ENCODE assay signal across 22 cellular contexts in the genomic region with DNA sequence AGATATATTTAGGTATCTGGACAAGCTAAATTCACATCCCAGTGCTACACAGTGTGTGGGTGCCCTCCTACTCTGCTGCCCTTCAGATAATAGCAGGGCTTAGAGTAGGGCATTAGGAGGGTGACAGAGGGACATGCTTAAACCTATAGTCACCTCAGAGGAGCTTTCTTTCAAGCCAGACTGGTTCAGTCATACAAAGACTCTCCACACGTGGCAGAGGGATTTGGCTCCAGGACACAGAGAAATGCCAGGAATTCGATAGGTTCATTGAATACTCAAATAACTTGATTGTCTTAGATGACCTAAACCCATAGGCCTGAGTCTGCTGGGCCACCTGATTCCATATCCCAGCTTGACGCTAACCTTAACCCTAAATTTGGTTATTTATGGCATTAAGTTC.
DNase-seq lines count a peak whose midpoint lies in the region; FAIRE-seq and TF ChIP-seq lines count a peak whose summit lies in the region.
"Had no signal": no experiment of that assay in that cellular context is flagged by ENCODE, and none has a peak within 500 bp of the region (broad histone marks: within the 10 kb centered on the region; RNA-seq: fewer than 3 reads in every experiment).

No MANE protein-coding gene starts in this region.

- H3K79me1 ChIP-seq in H1 (ENCODE audit: low read depth, low read length) (no peaks in the 10 kb centered on the region), trophoblast cell (ENCODE audit: low read length) (peaks cover 2% of the 10 kb centered on the region)

- no peak for FAIRE-seq in H1 (lab: Jason Lieb, UNC)
- FAIRE-seq: A204.1, D721Med, G401.6, GM12891, H54, K562 had no signal

- H3K36me3 ChIP-seq in H1 (ENCODE audit: control insufficient read depth in 2 of 4, insufficient read depth in 4 of 4, low read length in 3 of 4) (no peaks in the 10 kb centered on the region), trophoblast cell (ENCODE audit: control insufficient read depth in 1 of 2, insufficient read depth in 2 of 2, low read length in 2 of 2) (no peaks in the 10 kb centered on the region)
- H3K36me3 ChIP-seq: BE2C had no signal

- H2BK15ac ChIP-seq in H1 (ENCODE audit: low read length): no peak overlapping the region

- H4K5ac ChIP-seq in H1 (ENCODE audit: insufficient read length, low read depth, low read length): no peak overlapping the region

- H3K27me3 ChIP-seq in H1 (replicated peaks in 1 of 4; ENCODE audit: control insufficient read depth in 3 of 4, extremely low read depth in 1 of 4, insufficient read depth in 3 of 4, low read length in 3 of 4) (peaks cover 0 to 1% (median 0%) of the 10 kb centered on the region in 4 experiments; a peak in 1 of 7 replicates), trophoblast cell (ENCODE audit: insufficient read depth, low read length) (no peaks in the 10 kb centered on the region)

- H3K4ac ChIP-seq in H1 (replicated peaks; ENCODE audit: insufficient read length, low read depth, low read length): no peak overlapping the region
- H3K4ac ChIP-seq in trophoblast cell (ENCODE audit: low read depth, low read length): no peak overlapping the region

- H2BK5ac ChIP-seq in H1 (ENCODE audit: low read depth, low read length) (no peak overlapping the region), trophoblast cell (ENCODE audit: low read depth, low read length, poor library complexity) (no peak overlapping the region)

- WGBS in H1 (ENCODE audit: extremely low coverage in 1 of 2, insufficient coverage in 1 of 2, insufficient read length in 1 of 2, insufficient replicate concordance in 2 of 2, low coverage in 1 of 2, low lambda C conversion rate in 2 of 2, missing lambda C conversion rate in 1 of 2), 2 experiments: 84% methylated on average over 3 of the region's 3 CpGs; no CpG with 5 or more reads in 1 of the 2 experiments
- WGBS in trophoblast cell (ENCODE audit: extremely low coverage, insufficient coverage, insufficient read length): no CpG with 5 or more reads among the region's 3 CpGs

- no peak for TF ChIP-seq EP300 in H1 (IDR thresholded peaks at IDR 0.05; ENCODE audit: borderline replicate concordance in 1 of 2, low read depth in 2 of 2, low read length in 2 of 2)

- H3K4me3 ChIP-seq in H1 (ENCODE audit: extremely low read depth in 1 of 4, insufficient read depth in 2 of 4, low read depth in 3 of 4, low read length in 4 of 4) (no peak overlapping the region), trophoblast cell (ENCODE audit: low read depth, low read length) (no peak overlapping the region)
- H3K4me3 ChIP-seq: K562 had no signal

- no peak overlapping the region for H3K18ac ChIP-seq in H1 (ENCODE audit: extremely low read depth, low read length)
- H3K18ac ChIP-seq in trophoblast cell (ENCODE audit: low read length): no peak overlapping the region

- peak; percentile 56 for DNase-seq in NCI-H82 (lab: John Stamatoyannopoulos, UW)
- DNase-seq in H1 (ENCODE audit: low read depth in 1 of 2, low spot score in 2 of 2): peak in 1 of 2 experiments; percentile 13
- peak; percentile 62 for DNase-seq in islet precursor cell
- DNase-seq in trophoblast cell: no peak
- no peak for DNase-seq in SW480 (ENCODE audit: low spot score)
- DNase-seq in effector CD8-positive, alpha-beta T cell (lab: John Stamatoyannopoulos, UW): no peak
- no peak for DNase-seq in hepatic stellate cell (ENCODE audit: low spot score)
- DNase-seq in activated CD4-positive, alpha-beta T cell treated with anti-CD3 and anti-CD28 coated beads for 4 hours: no peak
- DNase-seq: ACHN; BE2C; C1 segment of cervical spinal cord; Caco-2; CD4-positive, CD25-positive, alpha-beta regulatory T cell; CD8-positive, alpha-beta memory T cell; HCEC 1CT had no signal

- H2BK120ac ChIP-seq in H1 (replicated peaks; ENCODE audit: low read depth, low read length) (no peak overlapping the region), trophoblast cell (ENCODE audit: insufficient read depth, low read length, poor library complexity) (peak overlapping the region; percentile 13)

- H4K91ac ChIP-seq in H1 (replicated peaks; ENCODE audit: insufficient read length, low read length): no peak overlapping the region
- no peak overlapping the region for H4K91ac ChIP-seq in trophoblast cell (ENCODE audit: low read depth, low read length)

- H2BK20ac ChIP-seq in H1 (ENCODE audit: low read length): no peak overlapping the region

- no peak for TF ChIP-seq POLR2A in H1 (IDR thresholded peaks at IDR 0.05; ENCODE audit: control extremely low read depth in 1 of 2, low read depth in 2 of 2, low read length in 2 of 2)

- POLR2A ChIA-PET in H1 (lab: Charles Lee; ENCODE audit: partially characterized antibody): no interaction called here

- no peak for TF ChIP-seq RAD21 in H1 (IDR thresholded peaks at IDR 0.05 in 1 of 2, conservative IDR thresholded peaks at IDR 0.05 in 1 of 2; ENCODE audit: low read depth in 2 of 2, low read length in 2 of 2)

- H3K9ac ChIP-seq in H1 (replicated peaks in 1 of 4; ENCODE audit: extremely low read depth in 1 of 4, low read depth in 3 of 4, low read length in 3 of 4): no peak overlapping the region
- H3K9ac ChIP-seq in trophoblast cell (ENCODE audit: low read length): no peak overlapping the region

- H2AK5ac ChIP-seq in H1 (ENCODE audit: low read depth, low read length): no peak overlapping the region
- no peak overlapping the region for H2AK5ac ChIP-seq in trophoblast cell (ENCODE audit: low read length)

- H2AFZ ChIP-seq in H1 (ENCODE audit: low read length) (no peak overlapping the region), trophoblast cell (ENCODE audit: insufficient read depth, low read length, poor library complexity) (no peak overlapping the region)

- H3K4me2 ChIP-seq in H1 (ENCODE audit: insufficient read depth in 1 of 2, low read depth in 2 of 2, low read length in 2 of 2): no peak overlapping the region
- H3K4me2 ChIP-seq in trophoblast cell (ENCODE audit: low read length): no peak overlapping the region

- H4K20me1 ChIP-seq in H1 (replicated peaks in 1 of 2; ENCODE audit: control insufficient read depth in 1 of 2, insufficient read depth in 2 of 2, low read length in 2 of 2): no peaks in the 10 kb centered on the region

- H2BK12ac ChIP-seq in H1 (ENCODE audit: low read depth, low read length) (no peak overlapping the region; the same call in 1 of the 2 replicates), trophoblast cell (ENCODE audit: low read length) (no peak overlapping the region)

- H3K9me3 ChIP-seq in H1 (ENCODE audit: insufficient read depth in 2 of 2, low read depth in 1 of 2, low read length in 1 of 2): no peaks in the 10 kb centered on the region
- no peaks in the 10 kb centered on the region for H3K9me3 ChIP-seq in trophoblast cell (ENCODE audit: insufficient read depth, low read depth, low read length)
- H3K9me3 ChIP-seq: BE2C, Caco-2 had no signal

- TF ChIP-seq CTCF in H1 (IDR thresholded peaks at IDR 0.05; ENCODE audit: control extremely low read depth in 1 of 3, insufficient read depth in 1 of 3, low read depth in 1 of 3, low read length in 3 of 3): no peak

- CTCF ChIA-PET in H1 (lab: Charles Lee; ENCODE audit: partially characterized antibody): interaction anchor here (1.3 kb wide), 1 partner anchor 84 kb away, joined by 3 read pairs; no protein-coding TSS in a partner anchor

- H4K8ac ChIP-seq in H1 (ENCODE audit: extremely low read depth, insufficient read depth, low read length): no peak overlapping the region
- H4K8ac ChIP-seq in trophoblast cell (ENCODE audit: low read depth, low read length): peak overlapping the region; percentile 47

- H3K14ac ChIP-seq in H1 (ENCODE audit: insufficient read length) (no peak overlapping the region), trophoblast cell (ENCODE audit: low read length) (no peak overlapping the region)

- H3K4me1 ChIP-seq in H1 (replicated peaks in 1 of 4; ENCODE audit: control insufficient read depth in 3 of 4, insufficient read depth in 4 of 4, low read length in 3 of 4): peaks cover 0 to 3% (median 0%) of the 10 kb centered on the region in 4 experiments; a peak in 1 of 7 replicates
- H3K4me1 ChIP-seq in trophoblast cell (ENCODE audit: control insufficient read depth in 1 of 2, insufficient read depth in 2 of 2, low read length in 2 of 2): peaks cover 0 to 3% of the 10 kb centered on the region in 2 experiments
- H3K4me1 ChIP-seq: BE2C, Caco-2 had no signal

- H4K12ac ChIP-seq in trophoblast cell (ENCODE audit: low read depth, low read length): no peak overlapping the region

- H3K27ac ChIP-seq in H1 (ENCODE audit: low read depth, low read length) (no peak overlapping the region), trophoblast cell (ENCODE audit: low read depth, low read length) (no peak overlapping the region)
- H3K27ac ChIP-seq: HL-60 had no signal

- H3K79me2 ChIP-seq in H1 (ENCODE audit: control insufficient read depth in 1 of 2, insufficient read depth in 2 of 2, low read length in 2 of 2): no peaks in the 10 kb centered on the region
- no peaks in the 10 kb centered on the region for H3K79me2 ChIP-seq in trophoblast cell (ENCODE audit: control insufficient read depth, insufficient read depth, low read length, poor library complexity)

- H3K23ac ChIP-seq in H1 (ENCODE audit: insufficient read length) (no peak overlapping the region), trophoblast cell (ENCODE audit: low read length) (no peak overlapping the region)

- no peaks in the 10 kb centered on the region for H3K23me2 ChIP-seq in H1 (ENCODE audit: low read depth, low read length)

- no peak overlapping the region for H3K56ac ChIP-seq in H1 (replicated peaks; ENCODE audit: insufficient read length, low read depth, low read length)

TF ChIP-seq in H1, 55 proteins besides CTCF, POLR2A, EP300 and RAD21:
- peak; percentile 76; the same call in 1 of the 2 replicates for TF ChIP-seq TEAD4 (IDR thresholded peaks at IDR 0.05; ENCODE audit: low read depth, low read length)
- TF ChIP-seq, protein P1, sequence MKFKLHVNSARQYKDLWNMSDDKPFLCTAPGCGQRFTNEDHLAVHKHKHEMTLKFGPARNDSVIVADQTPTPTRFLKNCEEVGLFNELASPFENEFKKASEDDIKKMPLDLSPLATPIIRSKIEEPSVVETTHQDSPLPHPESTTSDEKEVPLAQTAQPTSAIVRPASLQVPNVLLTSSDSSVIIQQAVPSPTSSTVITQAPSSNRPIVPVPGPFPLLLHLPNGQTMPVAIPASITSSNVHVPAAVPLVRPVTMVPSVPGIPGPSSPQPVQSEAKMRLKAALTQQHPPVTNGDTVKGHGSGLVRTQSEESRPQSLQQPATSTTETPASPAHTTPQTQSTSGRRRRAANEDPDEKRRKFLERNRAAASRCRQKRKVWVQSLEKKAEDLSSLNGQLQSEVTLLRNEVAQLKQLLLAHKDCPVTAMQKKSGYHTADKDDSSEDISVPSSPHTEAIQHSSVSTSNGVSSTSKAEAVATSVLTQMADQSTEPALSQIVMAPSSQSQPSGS (IDR thresholded peaks at IDR 0.05; ENCODE audit: low read length): no peak
- no peak for TF ChIP-seq PHF8 (conservative IDR thresholded peaks at IDR 0.05; ENCODE audit: low read depth, low read length)

Comparison
In these comparisons a context has a peak if more than half of its experiments do, and no peak if none do; other contexts are left out.
1. DNase-seq: peak in NCI-H82 (single experiment) and islet precursor cell (single experiment); none in trophoblast cell (0 of 2), SW480 (single experiment), effector CD8-positive, alpha-beta T cell (single experiment), hepatic stellate cell (single experiment) and activated CD4-positive, alpha-beta T cell treated with anti-CD3 and anti-CD28 coated beads for 4 hours (0 of 2).